In the genomic region with DNA sequence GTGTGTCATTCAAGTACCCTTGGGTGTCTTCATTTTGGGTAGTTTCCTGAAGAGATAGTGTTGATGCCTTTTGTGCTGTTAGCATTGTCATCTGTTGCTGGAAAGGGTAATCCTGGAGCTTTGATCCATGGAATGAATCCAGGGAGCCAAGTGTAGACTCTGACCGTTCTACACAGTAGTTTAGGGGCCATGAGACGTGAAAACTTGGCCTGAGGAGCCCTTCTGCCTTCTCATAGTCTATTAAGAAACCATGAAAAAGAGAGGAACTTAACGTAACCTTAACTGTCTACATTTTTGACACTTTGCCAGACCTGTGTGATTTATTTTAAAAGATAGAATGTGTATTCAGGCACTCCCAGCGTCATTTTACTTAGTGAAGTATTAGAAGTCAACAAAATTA, we compare ENCODE assay signal across 1 cellular context.
TF ChIP-seq lines count a peak whose summit lies in the region.

No MANE protein-coding gene starts in this region.

TF ChIP-seq in IMR-90, 13 proteins besides CTCF, POLR2A, EP300 and RAD21 (continued from another document):
- no peak for TF ChIP-seq SMC3 (IDR thresholded peaks at IDR 0.05; ENCODE audit: low read depth, low read length)
- TF ChIP-seq NFE2L2 (IDR thresholded peaks at IDR 0.05; ENCODE audit: low read depth, low read length): no peak
- no peak for TF ChIP-seq CEBPB (IDR thresholded peaks at IDR 0.05; ENCODE audit: low read depth, low read length)
- TF ChIP-seq BHLHE40 (IDR thresholded peaks at IDR 0.05; ENCODE audit: low read depth, low read length): no peak
